Comparison of ENCODE assay signal across 20 cellular contexts in the genomic region with DNA sequence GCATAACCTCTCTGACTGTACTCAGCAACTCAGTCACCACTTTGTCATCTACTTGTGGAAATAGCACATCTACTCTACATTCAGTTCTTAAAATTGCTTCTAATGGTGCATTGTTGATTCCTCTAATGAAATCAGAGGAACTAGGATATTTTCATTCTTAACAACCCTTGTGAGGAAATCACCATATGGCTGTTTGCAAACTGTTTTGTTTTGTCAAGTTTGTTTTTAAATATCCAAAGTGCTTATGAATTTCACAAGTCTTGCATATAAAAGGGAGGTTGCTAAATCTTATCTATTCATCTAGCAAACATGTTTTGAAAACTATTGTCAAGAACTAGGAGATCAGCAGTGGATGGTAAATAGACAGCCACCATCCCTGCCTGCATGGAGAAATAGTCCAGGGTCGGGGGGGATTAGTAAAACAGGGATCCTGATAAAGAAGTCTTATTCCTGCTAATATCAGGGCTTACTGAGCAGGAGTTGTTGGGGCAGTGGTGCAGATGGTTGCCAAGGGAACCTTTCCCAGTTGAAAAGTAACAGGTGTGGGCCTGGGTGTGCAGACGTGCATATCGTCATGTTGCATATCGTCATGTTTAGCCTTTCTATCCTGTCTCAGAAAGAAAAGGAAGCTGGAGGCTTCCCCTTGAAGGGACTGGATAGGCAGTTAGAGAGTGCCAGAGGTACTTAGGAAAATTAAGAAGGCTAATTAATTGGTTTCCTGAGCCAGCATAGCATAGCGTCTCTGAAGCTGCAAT. TPM values are rescaled to one million over a fixed set of nuclear protein-coding genes. Genes with fewer than 3 reads are reported as not detected.
DNase-seq lines count a peak whose midpoint lies in the region; ATAC-seq and TF ChIP-seq lines count a peak whose summit lies in the region.
"Had no signal": no experiment of that assay in that cellular context is flagged by ENCODE, and none has a peak within 500 bp of the region (broad histone marks: within the 10 kb centered on the region; RNA-seq: fewer than 3 reads in every experiment).

No MANE protein-coding gene starts in this region.

- H3K79me2 ChIP-seq in hepatocyte, result no peaks in the 10 kb centered on the region

- H3K4me2 ChIP-seq in hepatocyte, result peak overlapping the region; percentile 8

- no peaks in the 10 kb centered on the region for H3K9me2 ChIP-seq in hepatocyte (replicated peaks; ENCODE audit: insufficient read depth)

- H3K36me3 ChIP-seq in hepatocyte (replicated peaks; ENCODE audit: insufficient read depth, low read depth) (no peaks in the 10 kb centered on the region), brain microvascular endothelial cell (replicated peaks) (no peaks in the 10 kb centered on the region)

- H3K4me3 ChIP-seq in hepatocyte (no peak overlapping the region), brain microvascular endothelial cell (ENCODE audit: low read depth, low read length) (no peak overlapping the region)

- H3K27me3 ChIP-seq in hepatocyte (no peaks in the 10 kb centered on the region), brain microvascular endothelial cell (replicated peaks) (no peaks in the 10 kb centered on the region)

- no peak overlapping the region for H2AFZ ChIP-seq in hepatocyte

- H3K4me1 ChIP-seq in hepatocyte (ENCODE audit: insufficient read depth), result no peaks in the 10 kb centered on the region
- H3K4me1 ChIP-seq: Caco-2 had no signal

- DNase-seq in D341Med (ENCODE audit: low spot score), result peak; percentile 72
- DNase-seq in LHCN-M2 (ENCODE audit: low read depth), result peak; percentile 60
- DNase-seq in NCI-H748 treated with DMSO at 0.1 percent for 48 hours (lab: John Stamatoyannopoulos, UW), result peak; percentile 95
- DNase-seq in hepatocyte (ENCODE audit: low spot score), result peak; percentile 42
- no peak for DNase-seq in stimulated activated CD8-positive, alpha-beta memory T cell treated with anti-CD3 and anti-CD28 coated beads, Interleukin-4, amount 100 ng/mL, for 48 hours
- DNase-seq in brain microvascular endothelial cell, result no peak
- DNase-seq in SIG-M5 treated with dmso at 0.1 percent for 504 hours (lab: John Stamatoyannopoulos, UW; ENCODE audit: unreplicated experiment), result no peak
- DNase-seq: activated CD4-positive, alpha-beta T cell treated with anti-CD3 and anti-CD28 coated beads, Interleukin-2, amount 50 U/mL, for 1 hour; activated naive CD8-positive, alpha-beta T cell treated with anti-CD3 and anti-CD28 coated beads, Interleukin-2, amount 10 ng/mL, durations not matched to agents 7 days and 5 days; activated T-cell treated with anti-CD3 and anti-CD28 coated beads, Interleukin-2, amount 50 U/mL, for 1 hour; Caco-2; central memory CD4-positive, alpha-beta T cell; effector CD4-positive, alpha-beta T cell; KBM-7; NCI-H2029; SHP77 treated with DMSO at 0.1 percent for 48 hours; substantia nigra had no signal

- no peaks in the 10 kb centered on the region for H3K9me3 ChIP-seq in hepatocyte (ENCODE audit: low read depth)
- H3K9me3 ChIP-seq: Caco-2 had no signal

- H3K27ac ChIP-seq in hepatocyte, result no peak overlapping the region
- H3K27ac ChIP-seq in brain microvascular endothelial cell, result no peak overlapping the region
- H3K27ac ChIP-seq: HL-60 had no signal

- ATAC-seq in GM18498 (IDR thresholded peaks at IDR 0.05; ENCODE audit: unreplicated experiment), result no peak

- H4K20me1 ChIP-seq in hepatocyte (ENCODE audit: insufficient read depth, poor library complexity, severe bottlenecking), result no peaks in the 10 kb centered on the region

- TF ChIP-seq CTCF in hepatocyte (IDR thresholded peaks at IDR 0.05; ENCODE audit: poor library complexity) (no peak), brain microvascular endothelial cell (IDR thresholded peaks at IDR 0.05; ENCODE audit: low read depth, low read length, missing control alignments) (no peak)

- WGBS in hepatocyte (ENCODE audit: low lambda C conversion rate, missing lambda C conversion rate), result 51% methylated on average over 5 of the region's 5 CpGs

- in situ Hi-C loops in brain microvascular endothelial cell (cut with HindIII; ENCODE audit: low pct_ligation_motif_present, low sequenced_read_pairs), result no loop called here

RNA-seq across cellular contexts. Expression of a gene that starts 7.5 kb away (rescaled TPM):
- 0.06 TPM in 2 replicates for total RNA-seq in LHCN-M2 (2014; rRNA removed)
- 0.01 TPM for polyA plus RNA-seq in LHCN-M2 (2012)
- total RNA-seq in hepatocyte, result 0.92 and 1.1 TPM in 2 replicates
- 0.63 and 1.1 TPM in 2 replicates for polyA plus RNA-seq in hepatocyte
- total RNA-seq: lung microvascular endothelial cell had no signal

Comparison
In these comparisons a context has a peak if more than half of its experiments do, and no peak if none do; other contexts are left out.
1. DNase-seq: peak in D341Med (single experiment), LHCN-M2 (single experiment), NCI-H748 treated with DMSO at 0.1 percent for 48 hours (single experiment) and hepatocyte (single experiment); none in stimulated activated CD8-positive, alpha-beta memory T cell treated with anti-CD3 and anti-CD28 coated beads, Interleukin-4, amount 100 ng/mL, for 48 hours (single experiment), brain microvascular endothelial cell (single experiment) and SIG-M5 treated with dmso at 0.1 percent for 504 hours (single experiment).